Comparison of ENCODE assay signal across 15 cellular contexts in the genomic region with DNA sequence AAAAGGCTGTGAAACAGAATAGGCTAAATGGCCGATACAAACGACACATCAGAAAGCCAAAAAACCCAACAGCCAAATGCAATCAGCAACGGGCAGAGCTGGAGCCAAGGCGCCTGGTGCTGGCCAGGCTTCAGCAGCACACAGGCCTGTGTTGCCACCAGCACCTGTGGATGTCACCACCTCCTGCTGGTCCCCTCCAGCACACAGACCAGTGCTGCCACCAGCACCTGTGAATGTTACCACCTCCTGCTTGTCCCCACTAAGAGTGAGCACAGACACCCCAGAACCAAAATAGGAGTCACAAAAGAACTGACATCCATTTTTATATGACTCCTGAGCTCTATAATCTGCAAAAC. TPM values are rescaled to one million over a fixed set of nuclear protein-coding genes. Genes with fewer than 3 reads are reported as not detected.
DNase-seq lines count a peak whose midpoint lies in the region; ATAC-seq and TF ChIP-seq lines count a peak whose summit lies in the region.
"Had no signal": no experiment of that assay in that cellular context is flagged by ENCODE, and none has a peak within 500 bp of the region (broad histone marks: within the 10 kb centered on the region; RNA-seq: fewer than 3 reads in every experiment).

No MANE protein-coding gene starts in this region.

- TF ChIP-seq CTCF in hepatocyte (IDR thresholded peaks at IDR 0.05; ENCODE audit: poor library complexity) (no peak), gastrocnemius medialis (IDR thresholded peaks at IDR 0.05 in 4 of 5, conservative IDR thresholded peaks at IDR 0.05 in 1 of 5) (peak in 1 of 5 experiments; percentile 11)

- no peak overlapping the region for H2AFZ ChIP-seq in hepatocyte

- H3K27ac ChIP-seq in BLaER1 treated with 17β-estradiol and CSF1 and Interleukin-3, amounts not matched to agents 10 nM and 100 nM = no peak overlapping the region
- H3K27ac ChIP-seq in hepatocyte = peak overlapping the region; percentile 79
- H3K27ac ChIP-seq in gastrocnemius medialis = peak overlapping the region; percentile 72 to 92 (median 76)

- H3K36me3 Mint-ChIP-seq in T-helper 2 cell treated with Interferon-gamma antibody and Interleukin-4, amounts not matched to agents 5 μg/mL and 100 μg/mL, for 36 hours (ENCODE audit: low read depth) = no peaks in the 10 kb centered on the region

- H3K79me2 ChIP-seq in hepatocyte = peaks cover 93% of the 10 kb centered on the region

- H3K9me3 ChIP-seq in BLaER1 treated with 17β-estradiol and CSF1 and Interleukin-3, amounts not matched to agents 10 nM and 100 nM (replicated peaks in 1 of 11) = no peaks in the 10 kb centered on the region; a peak in 1 of 22 replicates
- H3K9me3 ChIP-seq in hepatocyte (ENCODE audit: low read depth) (no peaks in the 10 kb centered on the region), gastrocnemius medialis (no peaks in the 10 kb centered on the region)
- H3K9me3 ChIP-seq: MG63, SK-N-SH had no signal

- intact Hi-C loops in gastrocnemius medialis (cut with DNase I; ENCODE audit: low total_unique reads) = loop anchor here (2.0 to 5.0 kb wide), 2 partner anchors 50 to 102 kb away; no protein-coding TSS in a partner anchor

- no peak overlapping the region for H3K4me3 ChIP-seq in BLaER1 treated with 17β-estradiol and CSF1 and Interleukin-3, amounts not matched to agents 10 nM and 100 nM
- H3K4me3 ChIP-seq in hepatocyte (no peak overlapping the region), gastrocnemius medialis (no peak overlapping the region)
- H3K4me3 ChIP-seq: MG63 had no signal

- H3K9ac ChIP-seq in BLaER1 treated with 17β-estradiol and CSF1 and Interleukin-3, amounts not matched to agents 10 nM and 100 nM = no peak overlapping the region
- H3K9ac ChIP-seq: SK-N-SH had no signal

- peak overlapping the region in 7 of 11 experiments; percentile 45 to 80 (median 67); a peak in 7 of 22 replicates for H3K4me2 ChIP-seq in BLaER1 treated with 17β-estradiol and CSF1 and Interleukin-3, amounts not matched to agents 10 nM and 100 nM
- H3K4me2 ChIP-seq in hepatocyte = no peak overlapping the region
- H3K4me2 ChIP-seq: SK-N-SH had no signal

- WGBS in hepatocyte (ENCODE audit: low lambda C conversion rate, missing lambda C conversion rate) = 84% methylated on average over 4 of the region's 4 CpGs

- H3K36me3 ChIP-seq in BLaER1 treated with 17β-estradiol and CSF1 and Interleukin-3, amounts not matched to agents 10 nM and 100 nM = no peaks in the 10 kb centered on the region
- H3K36me3 ChIP-seq in hepatocyte (replicated peaks; ENCODE audit: insufficient read depth, low read depth) (no peaks in the 10 kb centered on the region), gastrocnemius medialis (no peaks in the 10 kb centered on the region)
- H3K36me3 ChIP-seq: MG63 had no signal

- no peaks in the 10 kb centered on the region for H3K27me3 ChIP-seq in BLaER1 treated with 17β-estradiol and CSF1 and Interleukin-3, amounts not matched to agents 10 nM and 100 nM
- no peaks in the 10 kb centered on the region for H3K27me3 ChIP-seq in hepatocyte
- H3K27me3 ChIP-seq in gastrocnemius medialis = no peaks in the 10 kb centered on the region
- H3K27me3 ChIP-seq: MG63 had no signal

- TF ChIP-seq POLR2A in gastrocnemius medialis (IDR thresholded peaks at IDR 0.05) = no peak

- no peaks in the 10 kb centered on the region for H3K27me3 Mint-ChIP-seq in T-helper 2 cell treated with Interferon-gamma antibody and Interleukin-4, amounts not matched to agents 5 μg/mL and 100 μg/mL, for 36 hours (ENCODE audit: low read depth)
- H3K27me3 Mint-ChIP-seq: progenitor cell of endocrine pancreas had no signal

- DNase-seq in cerebellar nuclear complex (lab: John Stamatoyannopoulos, UW) (peak; percentile 17 to 58), hepatocyte (ENCODE audit: low spot score) (no peak), gastrocnemius medialis (peak; percentile 52 to 69), DMS53 (lab: John Stamatoyannopoulos, UW) (no peak)
- no peak for DNase-seq in T-helper 2 cell treated with Interferon-gamma antibody and Interleukin-4, amounts not matched to agents 5 μg/mL and 100 μg/mL, for 36 hours (ENCODE audit: low spot score)
- DNase-seq: ACHN; activated CD4-positive, alpha-beta T cell treated with anti-CD3 and anti-CD28 coated beads, Interleukin-2, amount 50 U/mL, for 1 hour; MG63; NCI-H2029; NCI-H526; SK-N-SH had no signal

- no peaks in the 10 kb centered on the region for H4K20me1 ChIP-seq in BLaER1 treated with 17β-estradiol and CSF1 and Interleukin-3, amounts not matched to agents 10 nM and 100 nM
- no peaks in the 10 kb centered on the region for H4K20me1 ChIP-seq in hepatocyte (ENCODE audit: insufficient read depth, poor library complexity, severe bottlenecking)

- ATAC-seq in gastrocnemius medialis (peak; percentile 55 to 70), GM18502 (IDR thresholded peaks at IDR 0.05; ENCODE audit: poor library complexity, unreplicated experiment) (no peak), GM21576 (IDR thresholded peaks at IDR 0.05; ENCODE audit: unreplicated experiment) (no peak)

- no peak overlapping the region for H3K27ac Mint-ChIP-seq in T-helper 2 cell treated with Interferon-gamma antibody and Interleukin-4, amounts not matched to agents 5 μg/mL and 100 μg/mL, for 36 hours
- H3K27ac Mint-ChIP-seq: progenitor cell of endocrine pancreas had no signal

- H3K4me1 Mint-ChIP-seq in T-helper 2 cell treated with Interferon-gamma antibody and Interleukin-4, amounts not matched to agents 5 μg/mL and 100 μg/mL, for 36 hours (ENCODE audit: low read depth) = no peaks in the 10 kb centered on the region

- in situ Hi-C loops in gastrocnemius medialis (cut with MboI; ENCODE audit: low sequenced_read_pairs in 4 of 4) = no loop called here

- no peaks in the 10 kb centered on the region for H3K9me2 ChIP-seq in hepatocyte (replicated peaks; ENCODE audit: insufficient read depth)
- H3K9me2 ChIP-seq: SK-N-SH had no signal

- H3K4me3 Mint-ChIP-seq in T-helper 2 cell treated with Interferon-gamma antibody and Interleukin-4, amounts not matched to agents 5 μg/mL and 100 μg/mL, for 36 hours = no peak overlapping the region

- peaks cover 7 to 42% (median 25%) of the 10 kb centered on the region in 10 experiments for H3K4me1 ChIP-seq in BLaER1 treated with 17β-estradiol and CSF1 and Interleukin-3, amounts not matched to agents 10 nM and 100 nM
- H3K4me1 ChIP-seq in hepatocyte (ENCODE audit: insufficient read depth) (peaks cover 24% of the 10 kb centered on the region), gastrocnemius medialis (peaks cover 66 to 83% of the 10 kb centered on the region in 2 donors)

- no peaks in the 10 kb centered on the region for H3K9me3 Mint-ChIP-seq in T-helper 2 cell treated with Interferon-gamma antibody and Interleukin-4, amounts not matched to agents 5 μg/mL and 100 μg/mL, for 36 hours

RNA-seq across cellular contexts. Expression of a gene that starts 42.1 kb away (rescaled TPM):
- total RNA-seq in hepatocyte (33.1 and 40.2 TPM in 2 replicates), gastrocnemius medialis (100 to 1,000 TPM; 146 to 331 (median 186) TPM)
- 17.0 and 18.2 TPM in 2 replicates for polyA plus RNA-seq in hepatocyte

Comparison
In these comparisons a context has a peak if more than half of its experiments do, and no peak if none do; other contexts are left out.
1. H3K27ac ChIP-seq: peak in hepatocyte (single experiment) and gastrocnemius medialis (4 of 4); none in BLaER1 treated with 17β-estradiol and CSF1 and Interleukin-3, amounts not matched to agents 10 nM and 100 nM (0 of 11).
2. DNase-seq: peak in cerebellar nuclear complex (2 of 2) and gastrocnemius medialis (2 of 2); none in hepatocyte (single experiment), T-helper 2 cell treated with Interferon-gamma antibody and Interleukin-4, amounts not matched to agents 5 μg/mL and 100 μg/mL, for 36 hours (single experiment) and DMS53 (single experiment).
3. ATAC-seq: peak in gastrocnemius medialis (2 of 2); none in GM18502 (single experiment) and GM21576 (single experiment).